In the genomic region with DNA sequence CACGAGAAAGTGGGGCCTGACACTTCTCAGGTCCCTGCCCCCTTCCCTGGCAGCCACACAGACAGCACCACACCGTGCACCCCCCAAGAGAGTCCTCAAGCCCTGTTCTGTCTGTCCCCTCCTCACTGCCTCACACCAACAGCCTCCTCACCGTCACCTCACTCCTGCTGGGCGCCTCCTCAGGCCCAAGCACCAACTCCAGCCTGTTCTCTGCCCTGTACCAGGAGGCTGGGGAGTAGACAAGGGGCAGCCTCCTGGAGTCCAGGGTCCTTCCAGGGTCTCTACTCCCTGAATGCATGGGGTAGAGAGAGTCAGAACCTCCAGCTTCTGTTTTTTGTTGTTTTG, we compare ENCODE assay signal across 25 cellular contexts. TPM values are rescaled to one million over a fixed set of nuclear protein-coding genes. Genes with fewer than 3 reads are reported as not detected.
DNase-seq lines count a peak whose midpoint lies in the region; ATAC-seq and TF ChIP-seq lines count a peak whose summit lies in the region.
"Had no signal": no experiment of that assay in that cellular context is flagged by ENCODE, and none has a peak within 500 bp of the region (broad histone marks: within the 10 kb centered on the region; RNA-seq: fewer than 3 reads in every experiment).

No MANE protein-coding gene starts in this region.

- H3K4me1 ChIP-seq in HEK293 (ENCODE audit: control insufficient read depth, insufficient read depth, low read length) (no peaks in the 10 kb centered on the region), stomach (peaks cover 16 to 54% (median 35%) of the 10 kb centered on the region in 4 donors)
- H3K4me1 ChIP-seq: Peyer's patch had no signal

- H3K4me3 ChIP-seq in HEK293 (ENCODE audit: low read depth, low read length) (no peak overlapping the region), stomach (no peak overlapping the region)
- H3K4me3 ChIP-seq: cardiac muscle cell, colonic mucosa, GM12878, lung, mucosa of descending colon, Peyer's patch, spleen had no signal

- no peak for TF ChIP-seq POLR2A in stomach (IDR thresholded peaks at IDR 0.05)

- ATAC-seq in HG02884 (IDR thresholded peaks at IDR 0.05; ENCODE audit: unreplicated experiment): no peak
- no peak for ATAC-seq in GM21825 (IDR thresholded peaks at IDR 0.05; ENCODE audit: unreplicated experiment)
- ATAC-seq: esophagus mucosa, foreskin keratinocyte, GM12878, mucosa of descending colon had no signal

- CTCF ChIA-PET in HEK293 (lab: Yijun Ruan, JAX): interaction anchor here (0.5 to 0.6 kb wide), 2 partner anchors 128 to 1046 kb away, joined by 3 to 4 read pairs; no protein-coding TSS in a partner anchor

- peak overlapping the region; percentile 97 for H3K27ac Mint-ChIP-seq in chondrocyte (ENCODE audit: unreplicated experiment)
- peak overlapping the region; percentile 72 for H3K27ac Mint-ChIP-seq in mesothelial cell of epicardium
- H3K27ac Mint-ChIP-seq: activated naive CD8-positive, alpha-beta T cell had no signal

- no peak overlapping the region for H3K27ac ChIP-seq in HEK293 (ENCODE audit: extremely low read depth, low read depth, low read length)
- peak overlapping the region in 4 of 5 donors; percentile 52 to 86 (median 68) for H3K27ac ChIP-seq in stomach
- H3K27ac ChIP-seq: cardiac muscle cell, colonic mucosa, foreskin keratinocyte had no signal

- WGBS in stomach, 5 donors: 55 to 79% (median 71%) methylated on average over 4 of the region's 4 CpGs

- DNase-seq in chondrocyte (ENCODE audit: low spot score) (no peak), mesothelial cell of epicardium (ENCODE audit: low spot score in 2 of 2, unreplicated experiment in 2 of 2) (no peak), stomach (no peak), NCI-H446 treated with DMSO at 0.1 percent for 48 hours (lab: John Stamatoyannopoulos, UW) (no peak), NOMO-1 treated with dmso at 0.1 percent for 144 hours (lab: John Stamatoyannopoulos, UW; ENCODE audit: unreplicated experiment) (no peak)
- DNase-seq: activated effector memory CD4-positive, alpha-beta T cell treated with Interleukin-2 at 50 U/mL for 16 hours; activated T-cell treated with anti-CD3 and anti-CD28 coated beads for 4 hours; colonic mucosa; DMS153; foreskin keratinocyte; mucosa of descending colon; NCI-H1694; NCI-H748 treated with DMSO at 0.1 percent for 48 hours; Peyer's patch; spleen; trophoblast cell had no signal

- peaks cover 89% of the 10 kb centered on the region for H3K4me1 Mint-ChIP-seq in chondrocyte (ENCODE audit: low read depth)
- peaks cover 35% of the 10 kb centered on the region for H3K4me1 Mint-ChIP-seq in mesothelial cell of epicardium

- H3K9me3 Mint-ChIP-seq in chondrocyte (ENCODE audit: low read depth): no peaks in the 10 kb centered on the region
- H3K9me3 Mint-ChIP-seq in mesothelial cell of epicardium: no peaks in the 10 kb centered on the region

- no peak for TF ChIP-seq EP300 in stomach (IDR thresholded peaks at IDR 0.05)

- H3K36me3 Mint-ChIP-seq in chondrocyte (ENCODE audit: low read depth): no peaks in the 10 kb centered on the region
- H3K36me3 Mint-ChIP-seq in mesothelial cell of epicardium: no peaks in the 10 kb centered on the region
- H3K36me3 Mint-ChIP-seq: activated naive CD8-positive, alpha-beta T cell had no signal

- no peaks in the 10 kb centered on the region for H3K27me3 Mint-ChIP-seq in chondrocyte (ENCODE audit: low read depth)
- H3K27me3 Mint-ChIP-seq in mesothelial cell of epicardium (ENCODE audit: low read depth): no peaks in the 10 kb centered on the region

- no peaks in the 10 kb centered on the region for H3K36me3 ChIP-seq in HEK293 (ENCODE audit: control insufficient read depth in 2 of 2, insufficient read depth in 1 of 2, low read length in 2 of 2)
- no peaks in the 10 kb centered on the region for H3K36me3 ChIP-seq in stomach
- H3K36me3 ChIP-seq: cardiac muscle cell, colonic mucosa, Peyer's patch, spleen had no signal

- H3K4me3 Mint-ChIP-seq in chondrocyte (ENCODE audit: unreplicated experiment) (no peak overlapping the region), mesothelial cell of epicardium (no peak overlapping the region)
- H3K4me3 Mint-ChIP-seq: activated naive CD8-positive, alpha-beta T cell had no signal

- intact Hi-C loops in stomach (cut with DNase I; ENCODE audit: low total_unique reads): no loop called here

- H3K9me3 ChIP-seq in HEK293 (ENCODE audit: control insufficient read depth, insufficient read depth, low read depth, low read length) (no peaks in the 10 kb centered on the region), stomach (no peaks in the 10 kb centered on the region)
- H3K9me3 ChIP-seq: colonic mucosa, mucosa of descending colon, Peyer's patch, spleen had no signal

- POLR2A ChIA-PET in HEK293 (lab: Yijun Ruan, JAX): no interaction called here

- TF ChIP-seq CTCF in HEK293 (tag by site-specific recombination; IDR thresholded peaks at IDR 0.05) (no peak), chondrocyte (IDR thresholded peaks at IDR 0.05) (no peak), mesothelial cell of epicardium (IDR thresholded peaks at IDR 0.05; ENCODE audit: unreplicated experiment) (no peak), stomach (IDR thresholded peaks at IDR 0.05) (no peak)

- no peaks in the 10 kb centered on the region for H3K27me3 ChIP-seq in stomach
- H3K27me3 ChIP-seq: cardiac muscle cell, colonic mucosa, foreskin keratinocyte, Peyer's patch had no signal

TF ChIP-seq in HEK293, 187 proteins besides CTCF, POLR2A, EP300 and RAD21:
- TF ChIP-seq GFI1B (tag by site-specific recombination; IDR thresholded peaks at IDR 0.05) (no peak), ZIC2 (tag by site-specific recombination; IDR thresholded peaks at IDR 0.05) (peak; percentile 25; the same call in 1 of the 2 replicates), ZNF548 (tag by site-specific recombination; IDR thresholded peaks at IDR 0.05) (no peak), ZNF571 (tag by site-specific recombination; IDR thresholded peaks at IDR 0.05) (no peak), ZNF623 (tag by site-specific recombination; IDR thresholded peaks at IDR 0.05) (0 out of 2 replicates have a peak, but pooled peaks have one; percentile 1)
- TF ChIP-seq, protein P1, sequence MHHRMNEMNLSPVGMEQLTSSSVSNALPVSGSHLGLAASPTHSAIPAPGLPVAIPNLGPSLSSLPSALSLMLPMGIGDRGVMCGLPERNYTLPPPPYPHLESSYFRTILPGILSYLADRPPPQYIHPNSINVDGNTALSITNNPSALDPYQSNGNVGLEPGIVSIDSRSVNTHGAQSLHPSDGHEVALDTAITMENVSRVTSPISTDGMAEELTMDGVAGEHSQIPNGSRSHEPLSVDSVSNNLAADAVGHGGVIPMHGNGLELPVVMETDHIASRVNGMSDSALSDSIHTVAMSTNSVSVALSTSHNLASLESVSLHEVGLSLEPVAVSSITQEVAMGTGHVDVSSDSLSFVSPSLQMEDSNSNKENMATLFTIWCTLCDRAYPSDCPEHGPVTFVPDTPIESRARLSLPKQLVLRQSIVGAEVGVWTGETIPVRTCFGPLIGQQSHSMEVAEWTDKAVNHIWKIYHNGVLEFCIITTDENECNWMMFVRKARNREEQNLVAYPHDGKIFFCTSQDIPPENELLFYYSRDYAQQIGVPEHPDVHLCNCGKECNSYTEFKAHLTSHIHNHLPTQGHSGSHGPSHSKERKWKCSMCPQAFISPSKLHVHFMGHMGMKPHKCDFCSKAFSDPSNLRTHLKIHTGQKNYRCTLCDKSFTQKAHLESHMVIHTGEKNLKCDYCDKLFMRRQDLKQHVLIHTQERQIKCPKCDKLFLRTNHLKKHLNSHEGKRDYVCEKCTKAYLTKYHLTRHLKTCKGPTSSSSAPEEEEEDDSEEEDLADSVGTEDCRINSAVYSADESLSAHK (tag by site-specific recombination; IDR thresholded peaks at IDR 0.05): no peak

RNA-seq across cellular contexts. Expression of a gene that starts 26.9 kb away (rescaled TPM):
- total RNA-seq in chondrocyte (8,224 to 15,554 TPM (median 15,093 TPM) in 3 replicates), mesothelial cell of epicardium (32.9 to 37.4 TPM (median 33.2 TPM) in 3 replicates), stomach (100 to 1,000 TPM in 3 of 5 donors, 10 to 100 TPM in 2; 30.3 to 274 (median 122) TPM)
- 10 to 100 TPM; 19.4 to 57.6 (median 28.8) TPM for polyA plus RNA-seq in stomach
- total RNA-seq: foreskin keratinocyte had no signal
- polyA plus RNA-seq: cardiac muscle cell, foreskin keratinocyte, neural cell had no signal

Comparison
In these comparisons a context has a peak if more than half of its experiments do, and no peak if none do; other contexts are left out.
1. RNA of a gene that starts 26.9 kb away (total RNA-seq): 8,224 to 15,554 TPM in chondrocyte; 30.3 to 274 TPM in stomach and 32.9 to 37.4 TPM in mesothelial cell of epicardium; every median in the first group is over 10 times any median in the second.